ENCODE assay signal across 8 cellular contexts in genomic region chr5:82356808-82357671, GRCh38.
DNase-seq lines count a peak whose midpoint lies in the region; ATAC-seq and TF ChIP-seq lines count a peak whose summit lies in the region.

No MANE protein-coding gene starts in this region.

- H3K27me3 ChIP-seq in PC-9 (ENCODE audit: insufficient read depth, low read depth) = no peaks in the 10 kb centered on the region
- no peaks in the 10 kb centered on the region for H3K27me3 ChIP-seq in Karpas-422 (ENCODE audit: low read length)

- no peaks in the 10 kb centered on the region for H3K9me2 ChIP-seq in PC-9 (ENCODE audit: insufficient read depth)
- no peaks in the 10 kb centered on the region for H3K9me2 ChIP-seq in Karpas-422 (replicated peaks; ENCODE audit: insufficient read depth, low read length)

- peak overlapping the region; percentile 70 for H3K4me3 Mint-ChIP-seq in activated T-helper 1 cell treated with anti-CD3 and anti-CD28 coated beads, Interleukin-12 subunit alpha, Interleukin-12 subunit beta, Interleukin-2, Interleukin-4 antibody, amounts not matched to agents 30 ng/mL and 10 ng/mL and 1 ng/mL, durations not matched to agents 14 hours and 24 hours and 36 hours
- no peak overlapping the region for H3K4me3 Mint-ChIP-seq in glutamatergic neuron (ENCODE audit: unreplicated experiment)

- H3K4me2 ChIP-seq in PC-9 = peak overlapping the region; percentile 52
- no peak overlapping the region for H3K4me2 ChIP-seq in Karpas-422 (ENCODE audit: low read depth, low read length, poor library complexity, severe bottlenecking)

- intact Hi-C loops in PC-9 (cut with micrococcal nuclease; ENCODE audit: unreplicated experiment) = loop anchor here (1.0 to 2.0 kb wide), 5 partner anchors 50 to 1276 kb away; no protein-coding TSS in a partner anchor
- intact Hi-C loops in activated T-helper 1 cell treated with anti-CD3 and anti-CD28 coated beads, Interleukin-12 subunit alpha, Interleukin-12 subunit beta, Interleukin-2, Interleukin-4 antibody, amounts not matched to agents 30 ng/mL and 10 ng/mL and 1 ng/mL, durations not matched to agents 14 hours and 24 hours and 36 hours (cut with micrococcal nuclease) = loop anchor here (1.0 to 10.0 kb wide), 8 partner anchors 8 to 720 kb away; partner anchors contain the start of genes RPS23, TMEM167A and XRCC4

- H3K9me3 ChIP-seq in PC-9 (ENCODE audit: insufficient read depth, low read depth) (no peaks in the 10 kb centered on the region), Karpas-422 (ENCODE audit: low read length) (no peaks in the 10 kb centered on the region)

- H3K27me3 Mint-ChIP-seq in activated T-helper 1 cell treated with anti-CD3 and anti-CD28 coated beads, Interleukin-12 subunit alpha, Interleukin-12 subunit beta, Interleukin-2, Interleukin-4 antibody, amounts not matched to agents 30 ng/mL and 10 ng/mL and 1 ng/mL, durations not matched to agents 14 hours and 24 hours and 36 hours (ENCODE audit: insufficient read depth) = no peaks in the 10 kb centered on the region
- no peaks in the 10 kb centered on the region for H3K27me3 Mint-ChIP-seq in glutamatergic neuron (ENCODE audit: unreplicated experiment)

- CTCF ChIA-PET in PC-9 (lab: Charles Lee) = interaction anchor here (0.6 kb wide), 1 partner anchor 1344 kb away, joined by 5 read pairs; no protein-coding TSS in a partner anchor

- H3K9ac ChIP-seq in Karpas-422 (ENCODE audit: low read length) = no peak overlapping the region

- H3K4me1 ChIP-seq in PC-9 (replicated peaks; ENCODE audit: insufficient read depth) (peaks cover 6% of the 10 kb centered on the region), Karpas-422 (ENCODE audit: low read length) (no peaks in the 10 kb centered on the region)

- H4K20me1 ChIP-seq in PC-9 (ENCODE audit: insufficient read depth) (no peaks in the 10 kb centered on the region), Karpas-422 (ENCODE audit: insufficient read depth, low read depth, low read length) (no peaks in the 10 kb centered on the region)

- H3F3A ChIP-seq in PC-9 (ENCODE audit: insufficient read depth, low read depth) = peaks cover 7% of the 10 kb centered on the region

- no peaks in the 10 kb centered on the region for H3K79me2 ChIP-seq in PC-9 (ENCODE audit: low read depth)
- no peaks in the 10 kb centered on the region for H3K79me2 ChIP-seq in Karpas-422 (ENCODE audit: low read length)

- POLR2A ChIA-PET in PC-9 (lab: Charles Lee; ENCODE audit: unreplicated experiment) = no interaction called here

- H3K4me1 Mint-ChIP-seq in activated T-helper 1 cell treated with anti-CD3 and anti-CD28 coated beads, Interleukin-12 subunit alpha, Interleukin-12 subunit beta, Interleukin-2, Interleukin-4 antibody, amounts not matched to agents 30 ng/mL and 10 ng/mL and 1 ng/mL, durations not matched to agents 14 hours and 24 hours and 36 hours (ENCODE audit: low read depth) = peaks cover 87% of the 10 kb centered on the region
- peaks cover 3% of the 10 kb centered on the region for H3K4me1 Mint-ChIP-seq in glutamatergic neuron (ENCODE audit: low read depth, unreplicated experiment)

- TF ChIP-seq CTCF in PC-9 (conservative IDR thresholded peaks at IDR 0.05) (no peak), glutamatergic neuron (IDR thresholded peaks at IDR 0.05; ENCODE audit: partially characterized antibody, unreplicated experiment) (no peak)

- H2AFZ ChIP-seq in PC-9 = peak overlapping the region; percentile 52
- H2AFZ ChIP-seq in Karpas-422 (ENCODE audit: low read length) = no peak overlapping the region

- H3K9me3 Mint-ChIP-seq in activated T-helper 1 cell treated with anti-CD3 and anti-CD28 coated beads, Interleukin-12 subunit alpha, Interleukin-12 subunit beta, Interleukin-2, Interleukin-4 antibody, amounts not matched to agents 30 ng/mL and 10 ng/mL and 1 ng/mL, durations not matched to agents 14 hours and 24 hours and 36 hours = no peaks in the 10 kb centered on the region
- H3K9me3 Mint-ChIP-seq in glutamatergic neuron (ENCODE audit: unreplicated experiment) = no peaks in the 10 kb centered on the region

- H3K4me3 ChIP-seq in PC-9 (peak overlapping the region; percentile 26; the same call in 1 of the 2 replicates), Karpas-422 (ENCODE audit: low read length) (no peak overlapping the region)

- H3K27ac Mint-ChIP-seq in activated T-helper 1 cell treated with anti-CD3 and anti-CD28 coated beads, Interleukin-12 subunit alpha, Interleukin-12 subunit beta, Interleukin-2, Interleukin-4 antibody, amounts not matched to agents 30 ng/mL and 10 ng/mL and 1 ng/mL, durations not matched to agents 14 hours and 24 hours and 36 hours = peak overlapping the region; percentile 97
- no peak overlapping the region for H3K27ac Mint-ChIP-seq in glutamatergic neuron (ENCODE audit: unreplicated experiment)

- H3K36me3 ChIP-seq in PC-9 (ENCODE audit: low read depth) = no peaks in the 10 kb centered on the region
- H3K36me3 ChIP-seq in Karpas-422 (ENCODE audit: insufficient read depth, low read length) = no peaks in the 10 kb centered on the region

- H3K27ac ChIP-seq in PC-9 = peak overlapping the region; percentile 80
- H3K27ac ChIP-seq in Karpas-422 (ENCODE audit: low read length) = no peak overlapping the region

- H3K36me3 Mint-ChIP-seq in activated T-helper 1 cell treated with anti-CD3 and anti-CD28 coated beads, Interleukin-12 subunit alpha, Interleukin-12 subunit beta, Interleukin-2, Interleukin-4 antibody, amounts not matched to agents 30 ng/mL and 10 ng/mL and 1 ng/mL, durations not matched to agents 14 hours and 24 hours and 36 hours (ENCODE audit: low read depth) = peaks cover 7% of the 10 kb centered on the region
- no peaks in the 10 kb centered on the region for H3K36me3 Mint-ChIP-seq in glutamatergic neuron (ENCODE audit: unreplicated experiment)

- DNase-seq in AG08395 (ENCODE audit: low spot score) (peak; percentile 82), PC-9 (peak; percentile 79 to 82), glomerular visceral epithelial cell (ENCODE audit: extremely low spot score) (peak; percentile 92), glutamatergic neuron (no peak), Karpas-422 (no peak)
- DNase-seq in activated T-helper 1 cell treated with anti-CD3 and anti-CD28 coated beads, Interleukin-12 subunit alpha, Interleukin-12 subunit beta, Interleukin-2, Interleukin-4 antibody, amounts not matched to agents 30 ng/mL and 10 ng/mL and 1 ng/mL, durations not matched to agents 14 hours and 24 hours and 36 hours (ENCODE audit: low spot score) = peak; percentile 78
- DNase-seq in stimulated activated CD4-positive, alpha-beta T cell treated with anti-CD3 and anti-CD28 coated beads, Interleukin-15, amount 100 ng/mL, for 1 hour (ENCODE audit: low read depth in 1 of 2, low spot score in 1 of 2) = peak; percentile 28 to 55

- no TSS peak for BruUV-seq in PC-9 (replicated peaks; lab: Mats Ljungman, UMichigan)

- ATAC-seq in GM21786 (IDR thresholded peaks at IDR 0.05; ENCODE audit: unreplicated experiment) = peak; percentile 76

Comparison
In these comparisons a context has a peak if more than half of its experiments do, and no peak if none do; other contexts are left out.
1. DNase-seq: peak in AG08395 (single experiment), PC-9 (2 of 2), activated T-helper 1 cell treated with anti-CD3 and anti-CD28 coated beads, Interleukin-12 subunit alpha, Interleukin-12 subunit beta, Interleukin-2, Interleukin-4 antibody, amounts not matched to agents 30 ng/mL and 10 ng/mL and 1 ng/mL, durations not matched to agents 14 hours and 24 hours and 36 hours (single experiment), glomerular visceral epithelial cell (single experiment) and stimulated activated CD4-positive, alpha-beta T cell treated with anti-CD3 and anti-CD28 coated beads, Interleukin-15, amount 100 ng/mL, for 1 hour (2 of 2); none in glutamatergic neuron (single experiment) and Karpas-422 (single experiment).